ENCODE assay signal across 1 cellular context in the genomic region with DNA sequence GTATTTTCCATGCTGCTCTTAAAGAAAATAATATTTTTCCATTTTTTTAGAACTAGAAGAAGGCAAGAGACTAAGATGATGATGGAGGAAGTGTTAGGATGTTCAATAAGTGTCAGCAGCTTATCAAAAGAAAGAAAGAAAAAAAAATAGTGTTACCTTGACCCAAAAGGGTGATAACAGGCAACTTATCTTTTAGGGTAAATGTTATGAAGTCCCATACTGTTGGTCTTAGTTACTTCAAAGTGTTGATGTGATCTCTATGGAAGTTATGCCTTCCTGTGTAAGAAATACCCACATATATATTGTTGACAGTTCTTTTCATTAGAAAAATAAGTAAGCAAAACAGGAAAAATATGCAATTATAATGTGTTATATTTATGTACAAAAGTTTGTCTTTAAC.
TF ChIP-seq lines count a peak whose summit lies in the region.

No MANE protein-coding gene starts in this region.

TF ChIP-seq in HepG2, 621 proteins besides CTCF, POLR2A, EP300 and RAD21 (continued from another document and continues in another):
- TF ChIP-seq, protein P1, sequence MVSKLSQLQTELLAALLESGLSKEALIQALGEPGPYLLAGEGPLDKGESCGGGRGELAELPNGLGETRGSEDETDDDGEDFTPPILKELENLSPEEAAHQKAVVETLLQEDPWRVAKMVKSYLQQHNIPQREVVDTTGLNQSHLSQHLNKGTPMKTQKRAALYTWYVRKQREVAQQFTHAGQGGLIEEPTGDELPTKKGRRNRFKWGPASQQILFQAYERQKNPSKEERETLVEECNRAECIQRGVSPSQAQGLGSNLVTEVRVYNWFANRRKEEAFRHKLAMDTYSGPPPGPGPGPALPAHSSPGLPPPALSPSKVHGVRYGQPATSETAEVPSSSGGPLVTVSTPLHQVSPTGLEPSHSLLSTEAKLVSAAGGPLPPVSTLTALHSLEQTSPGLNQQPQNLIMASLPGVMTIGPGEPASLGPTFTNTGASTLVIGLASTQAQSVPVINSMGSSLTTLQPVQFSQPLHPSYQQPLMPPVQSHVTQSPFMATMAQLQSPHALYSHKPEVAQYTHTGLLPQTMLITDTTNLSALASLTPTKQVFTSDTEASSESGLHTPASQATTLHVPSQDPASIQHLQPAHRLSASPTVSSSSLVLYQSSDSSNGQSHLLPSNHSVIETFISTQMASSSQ (IDR thresholded peaks at IDR 0.05; ENCODE audit: low read depth) = peak; percentile 78
- TF ChIP-seq, protein P1 (CRISPR knock-in tag; IDR thresholded peaks at IDR 0.05; ENCODE audit: borderline replicate concordance) = no peak; the same call in 1 of the 2 replicates
- TF ChIP-seq ZSCAN21 (CRISPR knock-in tag; IDR thresholded peaks at IDR 0.05; ENCODE audit: borderline replicate concordance) (no peak), SIX4 (CRISPR knock-in tag; IDR thresholded peaks at IDR 0.05) (peak; percentile 71; the same call in 1 of the 2 replicates), MEIS2 (CRISPR knock-in tag; IDR thresholded peaks at IDR 0.05) (no peak), HDAC2 (CRISPR knock-in tag; IDR thresholded peaks at IDR 0.05) (peak; percentile 94), ZBTB42 (CRISPR knock-in tag; IDR thresholded peaks at IDR 0.05) (no peak), ZNF546 (CRISPR knock-in tag; conservative IDR thresholded peaks at IDR 0.05) (no peak), ZNF17 (CRISPR knock-in tag; IDR thresholded peaks at IDR 0.05) (no peak), ZFP1 (CRISPR knock-in tag; IDR thresholded peaks at IDR 0.05) (0 out of 2 replicates have a peak, but pooled peaks have one; percentile 65), NKX3-1 (CRISPR knock-in tag; IDR thresholded peaks at IDR 0.05) (peak; percentile 29; the same call in 1 of the 2 replicates), ZMYM4 (CRISPR knock-in tag; IDR thresholded peaks at IDR 0.05) (peak; percentile 47; the same call in 1 of the 2 replicates), MIXL1 (CRISPR knock-in tag; IDR thresholded peaks at IDR 0.05) (peak; percentile 87; the same call in 1 of the 2 replicates), TEAD2 (CRISPR knock-in tag; IDR thresholded peaks at IDR 0.05) (no peak), ZNF552 (CRISPR knock-in tag; IDR thresholded peaks at IDR 0.05; ENCODE audit: borderline replicate concordance) (no peak), ZKSCAN8 (CRISPR knock-in tag; IDR thresholded peaks at IDR 0.05; ENCODE audit: borderline replicate concordance) (peak; percentile 85; the same call in 1 of the 2 replicates), MTF1 (CRISPR knock-in tag; IDR thresholded peaks at IDR 0.05) (no peak), TAF1 (CRISPR knock-in tag; IDR thresholded peaks at IDR 0.05) (no peak), ZNF574 (CRISPR knock-in tag; IDR thresholded peaks at IDR 0.05) (no peak), HOXA9 (CRISPR knock-in tag; IDR thresholded peaks at IDR 0.05; ENCODE audit: borderline replicate concordance) (no peak), SP140L (CRISPR knock-in tag; IDR thresholded peaks at IDR 0.05; ENCODE audit: borderline replicate concordance) (0 out of 2 replicates have a peak, but pooled peaks have one; percentile 34), MTERF4 (CRISPR knock-in tag; IDR thresholded peaks at IDR 0.05) (no peak), HNRNPH1 (optimal IDR thresholded peaks at IDR 0.05; ENCODE audit: low read depth, low read length) (no peak), SIX1 (CRISPR knock-in tag; IDR thresholded peaks at IDR 0.05; ENCODE audit: borderline replicate concordance) (peak; percentile 88), ZNF224 (CRISPR knock-in tag; IDR thresholded peaks at IDR 0.05) (no peak), TSC22D2 (CRISPR knock-in tag; IDR thresholded peaks at IDR 0.05; ENCODE audit: borderline replicate concordance) (no peak), POLR2G (IDR thresholded peaks at IDR 0.05; ENCODE audit: low read depth, low read length) (no peak), E2F5 (CRISPR knock-in tag; conservative IDR thresholded peaks at IDR 0.05) (no peak), TOPORS (CRISPR knock-in tag; IDR thresholded peaks at IDR 0.05) (no peak), HMGA1 (CRISPR knock-in tag; conservative IDR thresholded peaks at IDR 0.05) (no peak), TGIF2 (CRISPR knock-in tag; IDR thresholded peaks at IDR 0.05) (no peak), ETS1 (CRISPR knock-in tag; IDR thresholded peaks at IDR 0.05) (no peak), PLRG1 (conservative IDR thresholded peaks at IDR 0.05) (no peak), SRF (IDR thresholded peaks at IDR 0.05; ENCODE audit: low read depth, low read length) (no peak), ZNF350 (CRISPR knock-in tag; IDR thresholded peaks at IDR 0.05; ENCODE audit: borderline replicate concordance, low read depth) (no peak)
- TF ChIP-seq, protein P2, sequence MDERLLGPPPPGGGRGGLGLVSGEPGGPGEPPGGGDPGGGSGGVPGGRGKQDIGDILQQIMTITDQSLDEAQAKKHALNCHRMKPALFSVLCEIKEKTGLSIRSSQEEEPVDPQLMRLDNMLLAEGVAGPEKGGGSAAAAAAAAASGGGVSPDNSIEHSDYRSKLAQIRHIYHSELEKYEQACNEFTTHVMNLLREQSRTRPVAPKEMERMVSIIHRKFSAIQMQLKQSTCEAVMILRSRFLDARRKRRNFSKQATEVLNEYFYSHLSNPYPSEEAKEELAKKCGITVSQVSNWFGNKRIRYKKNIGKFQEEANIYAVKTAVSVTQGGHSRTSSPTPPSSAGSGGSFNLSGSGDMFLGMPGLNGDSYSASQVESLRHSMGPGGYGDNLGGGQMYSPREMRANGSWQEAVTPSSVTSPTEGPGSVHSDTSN (CRISPR knock-in tag; IDR thresholded peaks at IDR 0.05) = no peak
- TF ChIP-seq, protein P3, sequence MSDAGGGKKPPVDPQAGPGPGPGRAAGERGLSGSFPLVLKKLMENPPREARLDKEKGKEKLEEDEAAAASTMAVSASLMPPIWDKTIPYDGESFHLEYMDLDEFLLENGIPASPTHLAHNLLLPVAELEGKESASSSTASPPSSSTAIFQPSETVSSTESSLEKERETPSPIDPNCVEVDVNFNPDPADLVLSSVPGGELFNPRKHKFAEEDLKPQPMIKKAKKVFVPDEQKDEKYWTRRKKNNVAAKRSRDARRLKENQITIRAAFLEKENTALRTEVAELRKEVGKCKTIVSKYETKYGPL (CRISPR knock-in tag; IDR thresholded peaks at IDR 0.05) = no peak
- TF ChIP-seq, protein P4, sequence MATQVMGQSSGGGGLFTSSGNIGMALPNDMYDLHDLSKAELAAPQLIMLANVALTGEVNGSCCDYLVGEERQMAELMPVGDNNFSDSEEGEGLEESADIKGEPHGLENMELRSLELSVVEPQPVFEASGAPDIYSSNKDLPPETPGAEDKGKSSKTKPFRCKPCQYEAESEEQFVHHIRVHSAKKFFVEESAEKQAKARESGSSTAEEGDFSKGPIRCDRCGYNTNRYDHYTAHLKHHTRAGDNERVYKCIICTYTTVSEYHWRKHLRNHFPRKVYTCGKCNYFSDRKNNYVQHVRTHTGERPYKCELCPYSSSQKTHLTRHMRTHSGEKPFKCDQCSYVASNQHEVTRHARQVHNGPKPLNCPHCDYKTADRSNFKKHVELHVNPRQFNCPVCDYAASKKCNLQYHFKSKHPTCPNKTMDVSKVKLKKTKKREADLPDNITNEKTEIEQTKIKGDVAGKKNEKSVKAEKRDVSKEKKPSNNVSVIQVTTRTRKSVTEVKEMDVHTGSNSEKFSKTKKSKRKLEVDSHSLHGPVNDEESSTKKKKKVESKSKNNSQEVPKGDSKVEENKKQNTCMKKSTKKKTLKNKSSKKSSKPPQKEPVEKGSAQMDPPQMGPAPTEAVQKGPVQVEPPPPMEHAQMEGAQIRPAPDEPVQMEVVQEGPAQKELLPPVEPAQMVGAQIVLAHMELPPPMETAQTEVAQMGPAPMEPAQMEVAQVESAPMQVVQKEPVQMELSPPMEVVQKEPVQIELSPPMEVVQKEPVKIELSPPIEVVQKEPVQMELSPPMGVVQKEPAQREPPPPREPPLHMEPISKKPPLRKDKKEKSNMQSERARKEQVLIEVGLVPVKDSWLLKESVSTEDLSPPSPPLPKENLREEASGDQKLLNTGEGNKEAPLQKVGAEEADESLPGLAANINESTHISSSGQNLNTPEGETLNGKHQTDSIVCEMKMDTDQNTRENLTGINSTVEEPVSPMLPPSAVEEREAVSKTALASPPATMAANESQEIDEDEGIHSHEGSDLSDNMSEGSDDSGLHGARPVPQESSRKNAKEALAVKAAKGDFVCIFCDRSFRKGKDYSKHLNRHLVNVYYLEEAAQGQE (IDR thresholded peaks at IDR 0.05; ENCODE audit: borderline replicate concordance in 1 of 2, low read depth in 1 of 2, low read length in 2 of 2) = no peak
- TF ChIP-seq, protein P5, sequence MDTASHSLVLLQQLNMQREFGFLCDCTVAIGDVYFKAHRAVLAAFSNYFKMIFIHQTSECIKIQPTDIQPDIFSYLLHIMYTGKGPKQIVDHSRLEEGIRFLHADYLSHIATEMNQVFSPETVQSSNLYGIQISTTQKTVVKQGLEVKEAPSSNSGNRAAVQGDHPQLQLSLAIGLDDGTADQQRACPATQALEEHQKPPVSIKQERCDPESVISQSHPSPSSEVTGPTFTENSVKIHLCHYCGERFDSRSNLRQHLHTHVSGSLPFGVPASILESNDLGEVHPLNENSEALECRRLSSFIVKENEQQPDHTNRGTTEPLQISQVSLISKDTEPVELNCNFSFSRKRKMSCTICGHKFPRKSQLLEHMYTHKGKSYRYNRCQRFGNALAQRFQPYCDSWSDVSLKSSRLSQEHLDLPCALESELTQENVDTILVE (CRISPR knock-in tag; IDR thresholded peaks at IDR 0.05) = no peak; the same call in 1 of the 2 replicates
- TF ChIP-seq, protein P6, sequence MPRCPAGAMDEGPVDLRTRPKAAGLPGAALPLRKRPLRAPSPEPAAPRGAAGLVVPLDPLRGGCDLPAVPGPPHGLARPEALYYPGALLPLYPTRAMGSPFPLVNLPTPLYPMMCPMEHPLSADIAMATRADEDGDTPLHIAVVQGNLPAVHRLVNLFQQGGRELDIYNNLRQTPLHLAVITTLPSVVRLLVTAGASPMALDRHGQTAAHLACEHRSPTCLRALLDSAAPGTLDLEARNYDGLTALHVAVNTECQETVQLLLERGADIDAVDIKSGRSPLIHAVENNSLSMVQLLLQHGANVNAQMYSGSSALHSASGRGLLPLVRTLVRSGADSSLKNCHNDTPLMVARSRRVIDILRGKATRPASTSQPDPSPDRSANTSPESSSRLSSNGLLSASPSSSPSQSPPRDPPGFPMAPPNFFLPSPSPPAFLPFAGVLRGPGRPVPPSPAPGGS (CRISPR knock-in tag; IDR thresholded peaks at IDR 0.05) = no peak
- TF ChIP-seq, protein P7, sequence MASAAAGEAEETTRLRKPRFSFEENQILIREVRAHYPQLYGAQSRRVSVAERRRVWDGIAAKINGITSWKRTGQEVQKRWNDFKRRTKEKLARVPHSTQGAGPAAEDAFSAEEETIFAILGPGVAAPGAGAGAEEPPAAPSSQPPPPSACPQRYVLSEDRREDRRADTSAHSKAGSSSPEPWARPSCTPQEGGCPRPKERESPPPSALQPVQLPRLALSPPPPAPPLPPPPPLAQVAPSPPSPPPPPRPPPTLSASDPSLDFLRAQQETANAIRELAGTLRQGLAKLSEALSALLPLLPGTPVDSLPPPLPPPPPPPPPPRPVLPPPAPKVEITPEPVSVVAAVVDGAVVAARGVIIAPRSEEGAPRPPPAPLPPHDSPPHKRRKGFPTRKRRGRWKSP (CRISPR knock-in tag; IDR thresholded peaks at IDR 0.05) = no peak
